16 cellular contexts compared by ENCODE assay signal in the genomic region with DNA sequence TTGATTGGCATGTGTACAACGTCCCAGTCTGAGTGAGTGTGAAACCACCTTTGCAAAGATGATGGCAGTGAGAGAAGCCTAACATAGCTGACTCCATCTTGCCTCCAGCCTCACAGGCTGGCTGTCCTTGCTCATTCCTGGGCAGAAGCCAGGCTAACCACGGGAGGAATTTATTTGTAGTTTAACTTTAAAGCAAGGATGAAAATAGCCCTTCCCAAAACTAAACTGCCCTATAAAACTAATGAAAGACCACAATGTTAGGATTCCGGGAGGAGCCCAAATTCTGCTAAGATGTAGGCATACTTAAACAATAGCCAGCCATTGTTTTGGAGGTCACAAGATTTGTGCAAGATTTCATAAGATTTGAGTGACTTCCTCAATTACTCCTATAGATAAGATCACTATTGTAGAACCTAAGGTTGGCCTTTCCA.
"Had no signal": no experiment of that assay in that cellular context is flagged by ENCODE, and none has a peak within 500 bp of the region (broad histone marks: within the 10 kb centered on the region; RNA-seq: fewer than 3 reads in every experiment).

No MANE protein-coding gene starts in this region.

- DNase-seq: activated CD4-positive, alpha-beta T cell treated with anti-CD3 and anti-CD28 coated beads, Interleukin-2, amount 10 ng/mL, durations not matched to agents 24 days and 14 days; activated naive CD4-positive, alpha-beta T cell treated with anti-CD3 and anti-CD28 coated beads, Interleukin-2, amount 10 ng/mL, durations not matched to agents 7 days and 5 days; activated T-cell treated with anti-CD3 and anti-CD28 coated beads for 4 hours; cerebellar nuclear complex; dermis blood vessel endothelial cell; erythroblast; immature natural killer cell; mammary epithelial cell; mucosa of descending colon; naive thymus-derived CD8-positive, alpha-beta T cell; posterior cingulate gyrus; small intestine; thyroid gland had no signal

- H3K4me3 ChIP-seq: mucosa of descending colon, thyroid gland, vagina had no signal

- H3K9me3 ChIP-seq: mucosa of descending colon, neutrophil, thyroid gland, vagina had no signal

- ATAC-seq: mucosa of descending colon; naive thymus-derived CD8-positive, alpha-beta T cell; WTC11 had no signal

- H3K4me1 ChIP-seq: thyroid gland, vagina had no signal

- FAIRE-seq: small intestine had no signal

- H3K27ac ChIP-seq: neutrophil, thyroid gland, vagina had no signal

- H3K36me3 ChIP-seq: neutrophil, thyroid gland, vagina had no signal
